Comparison of ENCODE assay signal across 19 cellular contexts in genomic region chr10:78267598-78267997, GRCh38.
A peak's percentile ranks its signal among the peaks of the same experiment; 100 is the strongest.
DNase-seq lines count a peak whose midpoint lies in the region; FAIRE-seq and TF ChIP-seq lines count a peak whose summit lies in the region.
"Had no signal": no experiment of that assay in that cellular context is flagged by ENCODE, and none has a peak within 500 bp of the region (broad histone marks: within the 10 kb centered on the region; RNA-seq: fewer than 3 reads in every experiment).

No MANE protein-coding gene starts in this region.

- in situ Hi-C loops in GM13976 (cut with MboI; ENCODE audit: low sequenced_read_pairs, unreplicated experiment) = no loop called here

- no peaks in the 10 kb centered on the region for H3K27me3 Mint-ChIP-seq in activated naive CD8-positive, alpha-beta T cell treated with anti-CD3 and anti-CD28 coated beads for 36 hours

- H3K9me3 Mint-ChIP-seq in activated naive CD8-positive, alpha-beta T cell treated with anti-CD3 and anti-CD28 coated beads for 36 hours = no peaks in the 10 kb centered on the region
- H3K9me3 Mint-ChIP-seq: activated T-cell treated with anti-CD3 and anti-CD28 coated beads, Interleukin-2, amount 50 U/mL, for 24 hours had no signal

- H3K4me3 ChIP-seq in AG04450 (ENCODE audit: low read depth, low read length) = no peak overlapping the region
- H3K4me3 ChIP-seq in muscle layer of colon (ENCODE audit: low read depth in 1 of 2, low read length in 2 of 2) = peak overlapping the region; percentile 15 to 28
- H3K4me3 ChIP-seq: GM12878, lung, pancreas had no signal

- H3K27ac Mint-ChIP-seq in activated naive CD8-positive, alpha-beta T cell treated with anti-CD3 and anti-CD28 coated beads for 36 hours = no peak overlapping the region
- H3K27ac Mint-ChIP-seq: activated T-cell treated with anti-CD3 and anti-CD28 coated beads, Interleukin-2, amount 50 U/mL, for 24 hours had no signal

- FAIRE-seq in HTR-8/SVneo (lab: Jason Lieb, UNC) = peak; percentile 31
- FAIRE-seq: endometrium, GM12878, pancreas had no signal

- no peak overlapping the region for H3K9ac ChIP-seq in muscle layer of colon (ENCODE audit: low read length)

- H3K4me1 Mint-ChIP-seq in activated naive CD8-positive, alpha-beta T cell treated with anti-CD3 and anti-CD28 coated beads for 36 hours = no peaks in the 10 kb centered on the region

- peaks cover 22% of the 10 kb centered on the region for H3K4me1 ChIP-seq in muscle layer of colon (ENCODE audit: insufficient read depth, low read length)
- H3K4me1 ChIP-seq: pancreas had no signal

- TF ChIP-seq CTCF in AG04450 (IDR thresholded peaks at IDR 0.05; ENCODE audit: low read depth, low read length) (no peak), GM13976 (IDR thresholded peaks at IDR 0.05; ENCODE audit: borderline replicate concordance, control extremely low read depth, extremely low read depth, insufficient read depth, missing control alignments) (no peak)

- H3K27me3 ChIP-seq in AG04450 (ENCODE audit: control insufficient read depth, insufficient read depth, low read length) (no peaks in the 10 kb centered on the region), muscle layer of colon (ENCODE audit: control insufficient read depth in 1 of 2, insufficient read depth in 2 of 2, low read length in 2 of 2) (no peaks in the 10 kb centered on the region)
- H3K27me3 ChIP-seq: pancreas had no signal

- POLR2A ChIA-PET in AG04450 (lab: Yijun Ruan, JAX) = interaction anchor here (1.1 kb wide), 1 partner anchor 12 kb away, joined by 4 read pairs; no protein-coding TSS in a partner anchor

- peaks cover 11% of the 10 kb centered on the region for H3K9me3 ChIP-seq in AG04450 (ENCODE audit: control insufficient read depth, insufficient read depth, low read length)
- H3K9me3 ChIP-seq in muscle layer of colon (ENCODE audit: low read length) = no peaks in the 10 kb centered on the region
- H3K9me3 ChIP-seq: pancreas had no signal

- CTCF ChIA-PET in AG04450 (lab: Charles Lee) = interaction anchor here (1.0 kb wide), 2 partner anchors 9 to 37 kb away, joined by 3 read pairs; no protein-coding TSS in a partner anchor

- H3K36me3 ChIP-seq in muscle layer of colon (ENCODE audit: insufficient read depth, low read length) = no peaks in the 10 kb centered on the region
- H3K36me3 ChIP-seq: pancreas had no signal

- no peaks in the 10 kb centered on the region for H3K36me3 Mint-ChIP-seq in activated naive CD8-positive, alpha-beta T cell treated with anti-CD3 and anti-CD28 coated beads for 36 hours

- H3K27ac ChIP-seq in AG04450 (ENCODE audit: low read depth, low read length) (peak overlapping the region; percentile 33), cingulate gyrus (ENCODE audit: low read depth, low read length) (peak overlapping the region; percentile 3), muscle layer of colon (ENCODE audit: low read depth, low read length) (peak overlapping the region; percentile 81)
- H3K27ac ChIP-seq: pancreas had no signal

- no peak overlapping the region for H3K4me3 Mint-ChIP-seq in activated naive CD8-positive, alpha-beta T cell treated with anti-CD3 and anti-CD28 coated beads for 36 hours
- H3K4me3 Mint-ChIP-seq: activated T-cell treated with anti-CD3 and anti-CD28 coated beads, Interleukin-2, amount 50 U/mL, for 24 hours had no signal

- no peak for DNase-seq in AG04450 (ENCODE audit: low read depth, low spot score)
- DNase-seq in HTR-8/SVneo (ENCODE audit: insufficient read length, low spot score) = peak; percentile 35
- DNase-seq in activated naive CD8-positive, alpha-beta T cell treated with anti-CD3 and anti-CD28 coated beads for 36 hours = no peak
- no peak for DNase-seq in activated T-cell treated with anti-CD3 and anti-CD28 coated beads for 4 hours
- DNase-seq in GM13976 (ENCODE audit: low spot score) = no peak
- no peak for DNase-seq in head of caudate nucleus
- DNase-seq: activated CD4-positive, alpha-beta T cell treated with anti-CD3 and anti-CD28 coated beads for 1 hour; activated T-cell treated with anti-CD3 and anti-CD28 coated beads, Interleukin-2, amount 50 U/mL, for 24 hours; aorta; DMS153; hippocampal formation; NCI-H2171; pancreas; stimulated activated CD4-positive, alpha-beta T cell treated with anti-CD3 and anti-CD28 coated beads, Interleukin-1b, Interleukin-23, amount 100 ng/mL, for 48 hours had no signal

- intact Hi-C loops in head of caudate nucleus (cut with DNase I) = no loop called here

Comparison
In these comparisons a context has a peak if more than half of its experiments do, and no peak if none do; other contexts are left out.
1. H3K27ac ChIP-seq: peak in every context shown above with its lines; median percentile 81 in muscle layer of colon; 33 in AG04450; 3 in cingulate gyrus.